In the genomic region with DNA sequence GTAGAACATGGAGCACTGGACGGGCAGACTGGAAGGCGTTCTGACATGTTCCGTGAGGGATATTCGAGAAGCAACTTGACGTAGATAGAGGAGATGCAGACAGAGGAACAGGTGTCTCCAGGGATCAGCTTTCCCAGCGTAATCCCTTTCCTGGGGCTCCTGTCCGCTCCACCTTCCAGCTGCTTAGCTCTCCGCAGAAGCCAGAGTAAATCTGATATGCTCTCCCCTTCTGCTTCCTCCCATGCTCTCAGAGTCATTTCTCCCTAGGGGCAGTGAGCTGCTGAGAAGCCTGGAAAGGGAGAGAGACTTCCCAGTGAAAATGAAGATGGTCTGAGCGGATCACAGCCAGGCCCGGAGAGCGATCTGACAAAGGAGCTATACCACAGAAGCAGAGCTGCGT, we compare ENCODE assay signal across 16 cellular contexts. TPM values are rescaled to one million over a fixed set of nuclear protein-coding genes. Genes with fewer than 3 reads are reported as not detected.
"Had no signal": no experiment of that assay in that cellular context is flagged by ENCODE, and none has a peak within 500 bp of the region (broad histone marks: within the 10 kb centered on the region; RNA-seq: fewer than 3 reads in every experiment).

No MANE protein-coding gene starts in this region.

- DNase-seq: activated CD4-positive, alpha-beta T cell treated with anti-CD3 and anti-CD28 coated beads for 4 hours; activated naive CD4-positive, alpha-beta T cell treated with anti-CD3 and anti-CD28 coated beads, Interleukin-2, amount 50 U/mL, for 16 hours; activated T-cell treated with anti-CD3 and anti-CD28 coated beads for 4 hours; adrenal gland; central memory CD4-positive, alpha-beta T cell; effector memory CD4-positive, alpha-beta T cell; gastrocnemius medialis; islet precursor cell; left lung; natural killer cell; psoas muscle; stimulated activated CD4-positive, alpha-beta T cell treated with anti-CD3 and anti-CD28 coated beads, Interleukin-12 subunit alpha, Interleukin-12 subunit beta, amount 100 ng/mL, for 4 hours; stimulated activated naive CD4-positive, alpha-beta T cell; substantia nigra had no signal

- H3K36me3 ChIP-seq: adrenal gland, gastrocnemius medialis, left lung had no signal

- H3K4me1 ChIP-seq: adrenal gland, gastrocnemius medialis, left lung, psoas muscle had no signal

- H3K27ac ChIP-seq: adrenal gland, gastrocnemius medialis, left lung, psoas muscle had no signal

- ATAC-seq: gastrocnemius medialis, left lung, natural killer cell, psoas muscle had no signal

- H3K27me3 ChIP-seq: adrenal gland, gastrocnemius medialis, left lung had no signal

- H3K4me3 ChIP-seq: adrenal gland, gastrocnemius medialis, left lung, psoas muscle had no signal

- H3K9me3 ChIP-seq: adrenal gland, gastrocnemius medialis, left lung, psoas muscle had no signal

RNA-seq across cellular contexts. Expression of gene OLFM4, which starts 23.0 kb away (rescaled TPM):
- total RNA-seq: activated CD8-positive, alpha-beta memory T cell treated with anti-CD3 and anti-CD28 coated beads for 36 hours; activated T-helper 2 cell treated with anti-CD3 and anti-CD28 coated beads, Interferon-gamma antibody, Interleukin-2, Interleukin-4, amounts not matched to agents 10 μg/mL and 5 μg/mL and 100 μg/mL, durations not matched to agents 14 hours and 24 hours and 36 hours; natural killer cell had no signal
